2 cellular contexts compared by ENCODE assay signal in genomic region chr3:171356251-171356650, GRCh38.
TF ChIP-seq lines count a peak whose summit lies in the region.

No MANE protein-coding gene starts in this region.

TF ChIP-seq in liver, 16 proteins besides CTCF, POLR2A, EP300 and RAD21 (continued from another document):
- TF ChIP-seq ATF3 (IDR thresholded peaks at IDR 0.05) = no peak
- peak; percentile 37 to 82 for TF ChIP-seq JUND (IDR thresholded peaks at IDR 0.05)
TF ChIP-seq in liver: peak in this region for 4.

TF ChIP-seq in HepG2, 621 proteins besides CTCF, POLR2A, EP300 and RAD21 (continued from another document):
- TF ChIP-seq ZNF687 (CRISPR knock-in tag; IDR thresholded peaks at IDR 0.05) = no peak
- TF ChIP-seq MAFG (CRISPR knock-in tag; IDR thresholded peaks at IDR 0.05) = no peak
- no peak for TF ChIP-seq ATM (IDR thresholded peaks at IDR 0.05; ENCODE audit: borderline replicate concordance)
- no peak for TF ChIP-seq ISL2 (CRISPR knock-in tag; IDR thresholded peaks at IDR 0.05)
- TF ChIP-seq, protein P1, sequence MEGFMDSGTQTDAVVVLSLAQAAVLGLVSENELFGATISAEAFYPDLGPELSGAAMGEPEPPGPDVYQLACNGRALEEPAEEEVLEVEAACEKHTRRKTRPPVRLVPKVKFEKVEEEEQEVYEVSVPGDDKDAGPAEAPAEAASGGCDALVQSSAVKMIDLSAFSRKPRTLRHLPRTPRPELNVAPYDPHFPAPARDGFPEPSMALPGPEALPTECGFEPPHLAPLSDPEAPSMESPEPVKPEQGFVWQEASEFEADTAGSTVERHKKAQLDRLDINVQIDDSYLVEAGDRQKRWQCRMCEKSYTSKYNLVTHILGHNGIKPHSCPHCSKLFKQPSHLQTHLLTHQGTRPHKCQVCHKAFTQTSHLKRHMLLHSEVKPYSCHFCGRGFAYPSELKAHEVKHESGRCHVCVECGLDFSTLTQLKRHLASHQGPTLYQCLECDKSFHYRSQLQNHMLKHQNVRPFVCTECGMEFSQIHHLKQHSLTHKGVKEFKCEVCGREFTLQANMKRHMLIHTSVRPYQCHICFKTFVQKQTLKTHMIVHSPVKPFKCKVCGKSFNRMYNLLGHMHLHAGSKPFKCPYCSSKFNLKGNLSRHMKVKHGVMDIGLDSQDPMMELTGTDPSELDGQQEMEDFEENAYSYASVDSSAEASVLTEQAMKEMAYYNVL (CRISPR knock-in tag; IDR thresholded peaks at IDR 0.05; ENCODE audit: borderline replicate concordance) = no peak
- no peak for TF ChIP-seq ZFYVE20 (CRISPR knock-in tag; IDR thresholded peaks at IDR 0.05; ENCODE audit: borderline replicate concordance, low read depth)
- TF ChIP-seq ZNF709 (CRISPR knock-in tag; IDR thresholded peaks at IDR 0.05) = no peak
